ENCODE assay signal across 15 cellular contexts in genomic region chr7:40162516-40162915, GRCh38. TPM values are rescaled to one million over a fixed set of nuclear protein-coding genes. Genes with fewer than 3 reads are reported as not detected.
"Had no signal": no experiment of that assay in that cellular context is flagged by ENCODE, and none has a peak within 500 bp of the region (broad histone marks: within the 10 kb centered on the region; RNA-seq: fewer than 3 reads in every experiment).

No MANE protein-coding gene starts in this region.

- H3K4me1 ChIP-seq: heart right ventricle, psoas muscle had no signal

- H3K27me3 ChIP-seq: heart right ventricle, ovary had no signal

- ATAC-seq: activated T-cell treated with anti-CD3 and anti-CD28 coated beads, Interleukin-2, amount 50 U/mL, for 72 hours; heart right ventricle; left ventricle myocardium superior; naive thymus-derived CD8-positive, alpha-beta T cell; psoas muscle; right cardiac atrium; stimulated activated naive CD8-positive, alpha-beta T cell treated with anti-CD3 and anti-CD28 coated beads, Interleukin-15, amount 100 ng/mL, for 72 hours had no signal

- DNase-seq: activated CD4-positive, alpha-beta T cell treated with anti-CD3 and anti-CD28 coated beads, Interleukin-2, amount 50 U/mL, for 4 hours; activated naive CD8-positive, alpha-beta T cell treated with anti-CD3 and anti-CD28 coated beads for 36 hours; activated T-cell treated with anti-CD3 and anti-CD28 coated beads, Interleukin-2, amount 50 U/mL, for 72 hours; amygdala; heart right ventricle; left ventricle myocardium superior; naive thymus-derived CD8-positive, alpha-beta T cell; ovary; psoas muscle; right cardiac atrium; stimulated activated CD4-positive, alpha-beta T cell treated with anti-CD3 and anti-CD28 coated beads, Interleukin-4, amount 100 ng/mL, for 1 hour; stimulated activated naive CD8-positive, alpha-beta T cell treated with anti-CD3 and anti-CD28 coated beads, Interleukin-15, amount 100 ng/mL, for 72 hours had no signal

- H3K27ac ChIP-seq: coronary artery, heart right ventricle, ovary, psoas muscle, skin epidermis had no signal

- H3K9me3 ChIP-seq: heart right ventricle, ovary, psoas muscle had no signal

- H3K36me3 ChIP-seq: heart right ventricle, ovary had no signal

- H3K4me3 ChIP-seq: coronary artery, heart right ventricle, ovary, psoas muscle, skin epidermis had no signal

RNA-seq across cellular contexts. Expression of gene SUGCT, which starts 27.7 kb away (rescaled TPM):
- total RNA-seq: T-helper 2 cell treated with Interferon-gamma antibody and Interleukin-4, amounts not matched to agents 100 ng/mL and 5 ng/mL, for 36 hours had no signal
